9 cellular contexts compared by ENCODE assay signal in the genomic region with DNA sequence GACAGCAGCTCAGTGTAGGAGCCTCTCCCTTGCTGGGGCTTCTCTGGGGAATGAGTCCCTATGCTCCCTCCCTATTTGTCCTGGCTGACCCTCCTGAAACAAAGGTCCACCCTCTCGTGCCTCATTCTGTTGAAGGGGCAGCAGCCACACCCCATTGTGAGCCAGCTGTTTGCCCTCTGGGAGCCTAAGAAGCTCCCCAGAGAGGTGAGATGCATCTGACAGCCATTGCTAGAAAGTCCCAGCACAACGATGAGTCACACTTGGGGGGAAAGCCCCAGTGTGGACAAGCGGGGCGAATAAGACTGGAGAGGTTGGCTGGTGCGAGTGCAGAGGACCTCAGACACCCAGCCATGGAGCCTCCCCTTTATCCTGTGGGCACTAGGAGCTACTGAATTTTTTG.
DNase-seq lines count a peak whose midpoint lies in the region; ATAC-seq lines count a peak whose summit lies in the region.
"Had no signal": no experiment of that assay in that cellular context is flagged by ENCODE, and none has a peak within 500 bp of the region (broad histone marks: within the 10 kb centered on the region; RNA-seq: fewer than 3 reads in every experiment).

No MANE protein-coding gene starts in this region.

- H3K9me3 Mint-ChIP-seq in activated T-cell treated with anti-CD3 and anti-CD28 coated beads, Interleukin-2, amount 50 U/mL, for 24 hours: no peaks in the 10 kb centered on the region

- peaks cover 77% of the 10 kb centered on the region for H3K36me3 Mint-ChIP-seq in activated T-cell treated with anti-CD3 and anti-CD28 coated beads, Interleukin-2, amount 50 U/mL, for 24 hours (ENCODE audit: low read depth)

- peaks cover 8% of the 10 kb centered on the region for H3K4me1 Mint-ChIP-seq in activated T-cell treated with anti-CD3 and anti-CD28 coated beads, Interleukin-2, amount 50 U/mL, for 24 hours (ENCODE audit: low read depth)

- peak; percentile 7 to 19 for DNase-seq in activated CD4-positive, alpha-beta T cell treated with anti-CD3 and anti-CD28 coated beads for 24 hours (ENCODE audit: low read depth in 2 of 2)
- DNase-seq in activated CD4-positive, alpha-beta T cell treated with anti-CD3 and anti-CD28 coated beads, Interleukin-2, amount 50 U/mL, for 1 hour: no peak
- DNase-seq in activated T-cell treated with anti-CD3 and anti-CD28 coated beads, Interleukin-2, amount 50 U/mL, for 24 hours: peak; percentile 50
- peak; percentile 28 to 48 for DNase-seq in stimulated activated CD8-positive, alpha-beta memory T cell treated with anti-CD3 and anti-CD28 coated beads, Interleukin-15, amount 100 ng/mL, for 48 hours (ENCODE audit: low read depth in 2 of 2)
- DNase-seq in G401 (ENCODE audit: low spot score) (no peak), epidermal melanocyte (ENCODE audit: insufficient read length, low spot score) (no peak), AG20443 (ENCODE audit: low spot score) (no peak)

- H3K4me3 Mint-ChIP-seq in activated T-cell treated with anti-CD3 and anti-CD28 coated beads, Interleukin-2, amount 50 U/mL, for 24 hours: no peak overlapping the region

- in situ Hi-C loops in G401 (cut with HindIII; ENCODE audit: low sequenced_read_pairs): no loop called here

- H3K27ac Mint-ChIP-seq in activated T-cell treated with anti-CD3 and anti-CD28 coated beads, Interleukin-2, amount 50 U/mL, for 24 hours: peak overlapping the region; percentile 51

- no peaks in the 10 kb centered on the region for H3K27me3 Mint-ChIP-seq in activated T-cell treated with anti-CD3 and anti-CD28 coated beads, Interleukin-2, amount 50 U/mL, for 24 hours

- peak; percentile 73 for ATAC-seq in HG03095 (IDR thresholded peaks at IDR 0.05; ENCODE audit: unreplicated experiment)
- ATAC-seq: esophagus mucosa had no signal

Comparison
In these comparisons a context has a peak if more than half of its experiments do, and no peak if none do; other contexts are left out.
1. DNase-seq: peak in activated CD4-positive, alpha-beta T cell treated with anti-CD3 and anti-CD28 coated beads for 24 hours (2 of 2), activated T-cell treated with anti-CD3 and anti-CD28 coated beads, Interleukin-2, amount 50 U/mL, for 24 hours (single experiment) and stimulated activated CD8-positive, alpha-beta memory T cell treated with anti-CD3 and anti-CD28 coated beads, Interleukin-15, amount 100 ng/mL, for 48 hours (2 of 2); none in activated CD4-positive, alpha-beta T cell treated with anti-CD3 and anti-CD28 coated beads, Interleukin-2, amount 50 U/mL, for 1 hour (single experiment), G401 (single experiment), epidermal melanocyte (single experiment) and AG20443 (single experiment).